ENCODE assay signal across 19 cellular contexts in the genomic region with DNA sequence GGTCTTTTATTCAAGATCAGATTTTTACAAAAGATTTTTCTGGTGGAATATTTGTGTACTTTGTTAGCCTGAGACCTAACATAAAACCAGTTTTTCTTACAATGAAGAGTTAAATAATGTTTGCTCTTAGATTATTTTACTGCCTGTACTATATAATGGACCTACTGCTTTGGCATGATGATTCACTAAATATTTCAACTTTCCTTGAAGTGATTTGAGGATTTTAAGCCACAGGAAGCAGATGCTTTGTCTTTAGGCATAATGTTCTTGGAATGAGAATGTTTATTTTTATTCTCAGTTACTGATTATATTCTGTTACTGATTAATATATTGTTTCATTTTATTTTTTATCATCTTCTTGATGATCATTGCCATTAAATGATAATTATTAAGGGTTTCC.
"Had no signal": no experiment of that assay in that cellular context is flagged by ENCODE, and none has a peak within 500 bp of the region (broad histone marks: within the 10 kb centered on the region; RNA-seq: fewer than 3 reads in every experiment).

No MANE protein-coding gene starts in this region.

- H3K4me1 Mint-ChIP-seq: activated CD4-positive, alpha-beta memory T cell treated with anti-CD3 and anti-CD28 coated beads, Interleukin-2, amount 10 ng/mL, durations not matched to agents 7 days and 5 days; naive B cell; neural crest cell had no signal

- H3K27me3 Mint-ChIP-seq: activated CD4-positive, alpha-beta memory T cell treated with anti-CD3 and anti-CD28 coated beads, Interleukin-2, amount 10 ng/mL, durations not matched to agents 7 days and 5 days had no signal

- ATAC-seq: activated T-cell treated with anti-CD3 and anti-CD28 coated beads, Interleukin-2, amount 50 U/mL, for 4 hours; mucosa of descending colon; right lobe of liver; upper lobe of right lung had no signal

- H3K27ac ChIP-seq: dorsolateral prefrontal cortex, left ventricle myocardium inferior, right lobe of liver, thoracic aorta, upper lobe of right lung had no signal

- DNase-seq: activated CD4-positive, alpha-beta memory T cell treated with anti-CD3 and anti-CD28 coated beads, Interleukin-2, amount 10 ng/mL, durations not matched to agents 7 days and 5 days; activated CD4-positive, alpha-beta T cell treated with anti-CD3 and anti-CD28 coated beads for 48 hours; activated CD4-positive, CD25-positive, alpha-beta regulatory T cell; activated naive CD4-positive, alpha-beta T cell treated with anti-CD3 and anti-CD28 coated beads, Interleukin-2, amount 50 U/mL, for 16 hours; activated T-cell treated with anti-CD3 and anti-CD28 coated beads, Interleukin-2, amount 50 U/mL, for 4 hours; dorsolateral prefrontal cortex; hypothalamus; kidney; left ventricle myocardium inferior; mucosa of descending colon; naive B cell; right lobe of liver; small intestine; stimulated activated CD4-positive, alpha-beta T cell treated with anti-CD3 and anti-CD28 coated beads, Interleukin-4, amount 100 ng/mL, for 1 hour; T-helper 1 cell; T1000; upper lobe of right lung had no signal

- H3K4me3 Mint-ChIP-seq: activated CD4-positive, alpha-beta memory T cell treated with anti-CD3 and anti-CD28 coated beads, Interleukin-2, amount 10 ng/mL, durations not matched to agents 7 days and 5 days; activated T-cell treated with anti-CD3 and anti-CD28 coated beads, Interleukin-2, amount 50 U/mL, for 4 hours; naive B cell; neural crest cell had no signal

- H3K27ac Mint-ChIP-seq: activated CD4-positive, alpha-beta memory T cell treated with anti-CD3 and anti-CD28 coated beads, Interleukin-2, amount 10 ng/mL, durations not matched to agents 7 days and 5 days; naive B cell had no signal
